ENCODE assay signal across 1 cellular context in the genomic region with DNA sequence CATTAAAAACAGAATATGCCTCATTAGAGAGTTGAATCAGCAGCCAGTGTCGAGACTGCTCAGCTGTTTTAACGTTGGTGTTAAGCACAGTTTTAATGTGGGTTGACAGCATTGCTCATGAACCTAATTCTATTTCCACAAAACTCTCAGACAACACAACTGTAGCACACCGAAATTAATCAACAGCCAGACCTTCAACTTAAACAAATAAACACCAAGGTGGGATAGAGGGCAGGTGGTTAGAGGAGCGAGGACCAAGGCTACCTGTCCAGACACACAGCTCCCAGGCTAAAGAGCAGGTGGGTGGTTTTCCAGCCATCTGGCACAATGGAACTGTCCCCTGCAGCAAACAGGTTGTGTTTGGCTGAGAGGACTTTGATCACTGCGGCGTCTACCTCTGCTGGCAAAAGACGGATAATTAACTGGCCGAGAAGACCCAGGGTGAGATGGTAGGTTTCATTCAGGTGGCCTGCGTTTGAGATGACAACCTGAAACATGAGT.
TF ChIP-seq lines count a peak whose summit lies in the region.

No MANE protein-coding gene starts in this region.

TF ChIP-seq in HepG2, 621 proteins besides CTCF, POLR2A, EP300 and RAD21 (continued from another document and continues in another):
- TF ChIP-seq, protein P1, sequence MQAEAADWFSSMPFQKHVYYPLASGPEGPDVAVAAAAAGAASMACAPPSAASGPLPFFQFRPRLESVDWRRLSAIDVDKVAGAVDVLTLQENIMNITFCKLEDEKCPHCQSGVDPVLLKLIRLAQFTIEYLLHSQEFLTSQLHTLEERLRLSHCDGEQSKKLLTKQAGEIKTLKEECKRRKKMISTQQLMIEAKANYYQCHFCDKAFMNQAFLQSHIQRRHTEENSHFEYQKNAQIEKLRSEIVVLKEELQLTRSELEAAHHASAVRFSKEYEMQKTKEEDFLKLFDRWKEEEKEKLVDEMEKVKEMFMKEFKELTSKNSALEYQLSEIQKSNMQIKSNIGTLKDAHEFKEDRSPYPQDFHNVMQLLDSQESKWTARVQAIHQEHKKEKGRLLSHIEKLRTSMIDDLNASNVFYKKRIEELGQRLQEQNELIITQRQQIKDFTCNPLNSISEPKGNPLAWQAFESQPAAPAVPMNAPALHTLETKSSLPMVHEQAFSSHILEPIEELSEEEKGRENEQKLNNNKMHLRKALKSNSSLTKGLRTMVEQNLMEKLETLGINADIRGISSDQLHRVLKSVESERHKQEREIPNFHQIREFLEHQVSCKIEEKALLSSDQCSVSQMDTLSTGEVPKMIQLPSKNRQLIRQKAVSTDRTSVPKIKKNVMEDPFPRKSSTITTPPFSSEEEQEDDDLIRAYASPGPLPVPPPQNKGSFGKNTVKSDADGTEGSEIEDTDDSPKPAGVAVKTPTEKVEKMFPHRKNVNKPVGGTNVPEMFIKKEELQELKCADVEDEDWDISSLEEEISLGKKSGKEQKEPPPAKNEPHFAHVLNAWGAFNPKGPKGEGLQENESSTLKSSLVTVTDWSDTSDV (CRISPR knock-in tag; IDR thresholded peaks at IDR 0.05): no peak
- TF ChIP-seq ZBTB1 (CRISPR knock-in tag; IDR thresholded peaks at IDR 0.05; ENCODE audit: borderline replicate concordance): no peak
- TF ChIP-seq HNRNPK (IDR thresholded peaks at IDR 0.05; ENCODE audit: low read depth, low read length, poor library complexity, severe bottlenecking): no peak
- TF ChIP-seq ZIK1 (CRISPR knock-in tag; IDR thresholded peaks at IDR 0.05; ENCODE audit: borderline replicate concordance, low read depth): no peak
- TF ChIP-seq, protein P2, sequence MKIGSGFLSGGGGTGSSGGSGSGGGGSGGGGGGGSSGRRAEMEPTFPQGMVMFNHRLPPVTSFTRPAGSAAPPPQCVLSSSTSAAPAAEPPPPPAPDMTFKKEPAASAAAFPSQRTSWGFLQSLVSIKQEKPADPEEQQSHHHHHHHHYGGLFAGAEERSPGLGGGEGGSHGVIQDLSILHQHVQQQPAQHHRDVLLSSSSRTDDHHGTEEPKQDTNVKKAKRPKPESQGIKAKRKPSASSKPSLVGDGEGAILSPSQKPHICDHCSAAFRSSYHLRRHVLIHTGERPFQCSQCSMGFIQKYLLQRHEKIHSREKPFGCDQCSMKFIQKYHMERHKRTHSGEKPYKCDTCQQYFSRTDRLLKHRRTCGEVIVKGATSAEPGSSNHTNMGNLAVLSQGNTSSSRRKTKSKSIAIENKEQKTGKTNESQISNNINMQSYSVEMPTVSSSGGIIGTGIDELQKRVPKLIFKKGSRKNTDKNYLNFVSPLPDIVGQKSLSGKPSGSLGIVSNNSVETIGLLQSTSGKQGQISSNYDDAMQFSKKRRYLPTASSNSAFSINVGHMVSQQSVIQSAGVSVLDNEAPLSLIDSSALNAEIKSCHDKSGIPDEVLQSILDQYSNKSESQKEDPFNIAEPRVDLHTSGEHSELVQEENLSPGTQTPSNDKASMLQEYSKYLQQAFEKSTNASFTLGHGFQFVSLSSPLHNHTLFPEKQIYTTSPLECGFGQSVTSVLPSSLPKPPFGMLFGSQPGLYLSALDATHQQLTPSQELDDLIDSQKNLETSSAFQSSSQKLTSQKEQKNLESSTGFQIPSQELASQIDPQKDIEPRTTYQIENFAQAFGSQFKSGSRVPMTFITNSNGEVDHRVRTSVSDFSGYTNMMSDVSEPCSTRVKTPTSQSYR (CRISPR knock-in tag; IDR thresholded peaks at IDR 0.05; ENCODE audit: borderline replicate concordance): no peak
- TF ChIP-seq ZSCAN30 (CRISPR knock-in tag; IDR thresholded peaks at IDR 0.05): no peak
- no peak for TF ChIP-seq ZFP36L1 (CRISPR knock-in tag; IDR thresholded peaks at IDR 0.05)
- TF ChIP-seq KMT2A (CRISPR knock-in tag; IDR thresholded peaks at IDR 0.05): no peak; the same call in 1 of the 2 replicates
- TF ChIP-seq TCF12 (IDR thresholded peaks at IDR 0.05): no peak
- TF ChIP-seq TCF12 (CRISPR knock-in tag; IDR thresholded peaks at IDR 0.05): no peak
- peak; percentile 70; the same call in 1 of the 2 replicates for TF ChIP-seq ZBTB20 (CRISPR knock-in tag; IDR thresholded peaks at IDR 0.05; ENCODE audit: borderline replicate concordance, low read depth)
- TF ChIP-seq, protein P3, sequence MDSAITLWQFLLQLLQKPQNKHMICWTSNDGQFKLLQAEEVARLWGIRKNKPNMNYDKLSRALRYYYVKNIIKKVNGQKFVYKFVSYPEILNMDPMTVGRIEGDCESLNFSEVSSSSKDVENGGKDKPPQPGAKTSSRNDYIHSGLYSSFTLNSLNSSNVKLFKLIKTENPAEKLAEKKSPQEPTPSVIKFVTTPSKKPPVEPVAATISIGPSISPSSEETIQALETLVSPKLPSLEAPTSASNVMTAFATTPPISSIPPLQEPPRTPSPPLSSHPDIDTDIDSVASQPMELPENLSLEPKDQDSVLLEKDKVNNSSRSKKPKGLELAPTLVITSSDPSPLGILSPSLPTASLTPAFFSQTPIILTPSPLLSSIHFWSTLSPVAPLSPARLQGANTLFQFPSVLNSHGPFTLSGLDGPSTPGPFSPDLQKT (CRISPR knock-in tag; IDR thresholded peaks at IDR 0.05; ENCODE audit: borderline replicate concordance): no peak
- TF ChIP-seq, protein P4, sequence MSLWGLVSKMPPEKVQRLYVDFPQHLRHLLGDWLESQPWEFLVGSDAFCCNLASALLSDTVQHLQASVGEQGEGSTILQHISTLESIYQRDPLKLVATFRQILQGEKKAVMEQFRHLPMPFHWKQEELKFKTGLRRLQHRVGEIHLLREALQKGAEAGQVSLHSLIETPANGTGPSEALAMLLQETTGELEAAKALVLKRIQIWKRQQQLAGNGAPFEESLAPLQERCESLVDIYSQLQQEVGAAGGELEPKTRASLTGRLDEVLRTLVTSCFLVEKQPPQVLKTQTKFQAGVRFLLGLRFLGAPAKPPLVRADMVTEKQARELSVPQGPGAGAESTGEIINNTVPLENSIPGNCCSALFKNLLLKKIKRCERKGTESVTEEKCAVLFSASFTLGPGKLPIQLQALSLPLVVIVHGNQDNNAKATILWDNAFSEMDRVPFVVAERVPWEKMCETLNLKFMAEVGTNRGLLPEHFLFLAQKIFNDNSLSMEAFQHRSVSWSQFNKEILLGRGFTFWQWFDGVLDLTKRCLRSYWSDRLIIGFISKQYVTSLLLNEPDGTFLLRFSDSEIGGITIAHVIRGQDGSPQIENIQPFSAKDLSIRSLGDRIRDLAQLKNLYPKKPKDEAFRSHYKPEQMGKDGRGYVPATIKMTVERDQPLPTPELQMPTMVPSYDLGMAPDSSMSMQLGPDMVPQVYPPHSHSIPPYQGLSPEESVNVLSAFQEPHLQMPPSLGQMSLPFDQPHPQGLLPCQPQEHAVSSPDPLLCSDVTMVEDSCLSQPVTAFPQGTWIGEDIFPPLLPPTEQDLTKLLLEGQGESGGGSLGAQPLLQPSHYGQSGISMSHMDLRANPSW (CRISPR knock-in tag; IDR thresholded peaks at IDR 0.05; ENCODE audit: borderline replicate concordance): no peak
- peak; percentile 91 for TF ChIP-seq HNF4A (CRISPR knock-in tag; IDR thresholded peaks at IDR 0.05)
- TF ChIP-seq ZSCAN22 (CRISPR knock-in tag; IDR thresholded peaks at IDR 0.05): no peak
- TF ChIP-seq SNAPC2 (CRISPR knock-in tag; IDR thresholded peaks at IDR 0.05): peak; percentile 48; the same call in 1 of the 2 replicates
- TF ChIP-seq ZKSCAN8 (CRISPR knock-in tag; IDR thresholded peaks at IDR 0.05; ENCODE audit: borderline replicate concordance): no peak
- no peak for TF ChIP-seq ZNF672 (CRISPR knock-in tag; IDR thresholded peaks at IDR 0.05)
- no peak for TF ChIP-seq CENPT (CRISPR knock-in tag; IDR thresholded peaks at IDR 0.05; ENCODE audit: low read depth)
- TF ChIP-seq MEIS2 (CRISPR knock-in tag; IDR thresholded peaks at IDR 0.05): no peak
- TF ChIP-seq TCF7 (IDR thresholded peaks at IDR 0.05; ENCODE audit: low read depth): no peak
- no peak for TF ChIP-seq MED13 (CRISPR knock-in tag; IDR thresholded peaks at IDR 0.05)
- TF ChIP-seq, protein P5, sequence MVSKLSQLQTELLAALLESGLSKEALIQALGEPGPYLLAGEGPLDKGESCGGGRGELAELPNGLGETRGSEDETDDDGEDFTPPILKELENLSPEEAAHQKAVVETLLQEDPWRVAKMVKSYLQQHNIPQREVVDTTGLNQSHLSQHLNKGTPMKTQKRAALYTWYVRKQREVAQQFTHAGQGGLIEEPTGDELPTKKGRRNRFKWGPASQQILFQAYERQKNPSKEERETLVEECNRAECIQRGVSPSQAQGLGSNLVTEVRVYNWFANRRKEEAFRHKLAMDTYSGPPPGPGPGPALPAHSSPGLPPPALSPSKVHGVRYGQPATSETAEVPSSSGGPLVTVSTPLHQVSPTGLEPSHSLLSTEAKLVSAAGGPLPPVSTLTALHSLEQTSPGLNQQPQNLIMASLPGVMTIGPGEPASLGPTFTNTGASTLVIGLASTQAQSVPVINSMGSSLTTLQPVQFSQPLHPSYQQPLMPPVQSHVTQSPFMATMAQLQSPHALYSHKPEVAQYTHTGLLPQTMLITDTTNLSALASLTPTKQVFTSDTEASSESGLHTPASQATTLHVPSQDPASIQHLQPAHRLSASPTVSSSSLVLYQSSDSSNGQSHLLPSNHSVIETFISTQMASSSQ (IDR thresholded peaks at IDR 0.05; ENCODE audit: low read depth): peak; percentile 74; the same call in 1 of the 2 replicates
- TF ChIP-seq, protein P5 (CRISPR knock-in tag; IDR thresholded peaks at IDR 0.05; ENCODE audit: borderline replicate concordance): peak; percentile 68; the same call in 1 of the 2 replicates
- no peak for TF ChIP-seq ZNF160 (CRISPR knock-in tag; IDR thresholded peaks at IDR 0.05)
- no peak for TF ChIP-seq MATR3 (CRISPR knock-in tag; IDR thresholded peaks at IDR 0.05)
- TF ChIP-seq, protein P6, sequence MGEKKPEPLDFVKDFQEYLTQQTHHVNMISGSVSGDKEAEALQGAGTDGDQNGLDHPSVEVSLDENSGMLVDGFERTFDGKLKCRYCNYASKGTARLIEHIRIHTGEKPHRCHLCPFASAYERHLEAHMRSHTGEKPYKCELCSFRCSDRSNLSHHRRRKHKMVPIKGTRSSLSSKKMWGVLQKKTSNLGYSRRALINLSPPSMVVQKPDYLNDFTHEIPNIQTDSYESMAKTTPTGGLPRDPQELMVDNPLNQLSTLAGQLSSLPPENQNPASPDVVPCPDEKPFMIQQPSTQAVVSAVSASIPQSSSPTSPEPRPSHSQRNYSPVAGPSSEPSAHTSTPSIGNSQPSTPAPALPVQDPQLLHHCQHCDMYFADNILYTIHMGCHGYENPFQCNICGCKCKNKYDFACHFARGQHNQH (CRISPR knock-in tag; IDR thresholded peaks at IDR 0.05): peak; percentile 62; the same call in 1 of the 2 replicates
- TF ChIP-seq, protein P7, sequence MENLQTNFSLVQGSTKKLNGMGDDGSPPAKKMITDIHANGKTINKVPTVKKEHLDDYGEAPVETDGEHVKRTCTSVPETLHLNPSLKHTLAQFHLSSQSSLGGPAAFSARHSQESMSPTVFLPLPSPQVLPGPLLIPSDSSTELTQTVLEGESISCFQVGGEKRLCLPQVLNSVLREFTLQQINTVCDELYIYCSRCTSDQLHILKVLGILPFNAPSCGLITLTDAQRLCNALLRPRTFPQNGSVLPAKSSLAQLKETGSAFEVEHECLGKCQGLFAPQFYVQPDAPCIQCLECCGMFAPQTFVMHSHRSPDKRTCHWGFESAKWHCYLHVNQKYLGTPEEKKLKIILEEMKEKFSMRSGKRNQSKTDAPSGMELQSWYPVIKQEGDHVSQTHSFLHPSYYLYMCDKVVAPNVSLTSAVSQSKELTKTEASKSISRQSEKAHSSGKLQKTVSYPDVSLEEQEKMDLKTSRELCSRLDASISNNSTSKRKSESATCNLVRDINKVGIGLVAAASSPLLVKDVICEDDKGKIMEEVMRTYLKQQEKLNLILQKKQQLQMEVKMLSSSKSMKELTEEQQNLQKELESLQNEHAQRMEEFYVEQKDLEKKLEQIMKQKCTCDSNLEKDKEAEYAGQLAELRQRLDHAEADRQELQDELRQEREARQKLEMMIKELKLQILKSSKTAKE (CRISPR knock-in tag; IDR thresholded peaks at IDR 0.05; ENCODE audit: borderline replicate concordance): peak; percentile 34; the same call in 1 of the 2 replicates
- TF ChIP-seq HOXA7 (CRISPR knock-in tag; IDR thresholded peaks at IDR 0.05): no peak
- 0 out of 2 replicates have a peak, but pooled peaks have one; percentile 20 for TF ChIP-seq SOX5 (CRISPR knock-in tag; IDR thresholded peaks at IDR 0.05; ENCODE audit: borderline replicate concordance)
- TF ChIP-seq ZNF230 (CRISPR knock-in tag; IDR thresholded peaks at IDR 0.05): 0 out of 2 replicates have a peak, but pooled peaks have one; percentile 33
- TF ChIP-seq, protein P8, sequence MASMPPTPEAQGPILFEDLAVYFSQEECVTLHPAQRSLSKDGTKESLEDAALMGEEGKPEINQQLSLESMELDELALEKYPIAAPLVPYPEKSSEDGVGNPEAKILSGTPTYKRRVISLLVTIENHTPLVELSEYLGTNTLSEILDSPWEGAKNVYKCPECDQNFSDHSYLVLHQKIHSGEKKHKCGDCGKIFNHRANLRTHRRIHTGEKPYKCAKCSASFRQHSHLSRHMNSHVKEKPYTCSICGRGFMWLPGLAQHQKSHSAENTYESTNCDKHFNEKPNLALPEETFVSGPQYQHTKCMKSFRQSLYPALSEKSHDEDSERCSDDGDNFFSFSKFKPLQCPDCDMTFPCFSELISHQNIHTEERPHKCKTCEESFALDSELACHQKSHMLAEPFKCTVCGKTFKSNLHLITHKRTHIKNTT (CRISPR knock-in tag; IDR thresholded peaks at IDR 0.05): no peak
- no peak for TF ChIP-seq HOXD1 (CRISPR knock-in tag; IDR thresholded peaks at IDR 0.05)
- peak; percentile 55; the same call in 1 of the 2 replicates for TF ChIP-seq TARDBP (CRISPR knock-in tag; IDR thresholded peaks at IDR 0.05)
- no peak for TF ChIP-seq ZNF224 (CRISPR knock-in tag; IDR thresholded peaks at IDR 0.05)
- TF ChIP-seq CREB1 (IDR thresholded peaks at IDR 0.05): no peak
- peak; percentile 11; the same call in 1 of the 2 replicates for TF ChIP-seq CREB1 (CRISPR knock-in tag; IDR thresholded peaks at IDR 0.05)
- TF ChIP-seq RNF2 (conservative IDR thresholded peaks at IDR 0.05; ENCODE audit: low read depth): no peak
